In the genomic region with DNA sequence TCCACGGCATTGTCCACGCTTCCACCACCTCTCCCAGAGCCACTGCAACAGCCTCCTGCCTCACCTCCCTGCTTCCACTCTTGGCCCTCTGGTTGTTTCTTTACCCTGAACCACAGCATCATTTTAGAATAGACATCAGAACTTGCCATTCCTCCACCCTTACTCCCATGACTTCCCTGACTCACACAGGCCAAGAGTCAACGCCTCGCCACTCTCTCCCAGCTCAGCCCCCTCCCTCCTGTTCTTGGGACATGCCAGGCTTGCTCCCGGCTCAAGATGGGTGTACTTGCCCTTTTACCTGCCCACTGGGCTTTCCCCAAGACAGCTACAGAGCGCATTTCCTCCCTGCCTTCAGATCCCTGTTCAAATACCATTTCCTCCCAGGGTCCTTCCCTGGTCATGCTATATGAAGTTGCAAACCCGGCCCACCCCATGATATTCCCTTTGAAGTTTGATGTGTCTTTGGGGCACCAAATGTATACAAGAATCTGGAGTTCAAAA, we compare ENCODE assay signal across 15 cellular contexts.
DNase-seq lines count a peak whose midpoint lies in the region; TF ChIP-seq lines count a peak whose summit lies in the region.
"Had no signal": no experiment of that assay in that cellular context is flagged by ENCODE, and none has a peak within 500 bp of the region (broad histone marks: within the 10 kb centered on the region; RNA-seq: fewer than 3 reads in every experiment).

No MANE protein-coding gene starts in this region.

- H3K79me2 ChIP-seq in neural progenitor cell (ENCODE audit: low read depth), result no peaks in the 10 kb centered on the region

- no peak overlapping the region for H3K4me3 Mint-ChIP-seq in neural progenitor cell

- peak overlapping the region; percentile 5 for H3K27ac Mint-ChIP-seq in neural progenitor cell

- no peak overlapping the region for H3K27ac ChIP-seq in neural progenitor cell

- peaks cover 56% of the 10 kb centered on the region for H3K4me1 Mint-ChIP-seq in neural progenitor cell

- peaks cover 12% of the 10 kb centered on the region for H3F3A ChIP-seq in neural progenitor cell (ENCODE audit: low read depth)

- H3K36me3 ChIP-seq in neural progenitor cell, result no peaks in the 10 kb centered on the region

- no peaks in the 10 kb centered on the region for H3K27me3 ChIP-seq in neural progenitor cell

- H3K4me2 ChIP-seq in neural progenitor cell, result no peak overlapping the region

- H3K9ac ChIP-seq in neural progenitor cell, result no peak overlapping the region

- no peak for TF ChIP-seq CTCF in fibroblast of mammary gland (conservative IDR thresholded peaks at IDR 0.05; ENCODE audit: control insufficient read depth, insufficient read depth, low read depth, low read length)
- TF ChIP-seq CTCF in neural progenitor cell (IDR thresholded peaks at IDR 0.05), result no peak

- H3K27me3 Mint-ChIP-seq in neural progenitor cell (ENCODE audit: insufficient read depth, low read depth), result peaks cover 11% of the 10 kb centered on the region

- no peaks in the 10 kb centered on the region for H3K9me3 ChIP-seq in neural progenitor cell (ENCODE audit: low read depth)

- peaks cover 25% of the 10 kb centered on the region for H3K4me1 ChIP-seq in neural progenitor cell

- no peak overlapping the region for H3K4me3 ChIP-seq in fibroblast of mammary gland (ENCODE audit: control insufficient read depth, low read depth, low read length)
- no peak overlapping the region for H3K4me3 ChIP-seq in neural progenitor cell

- no peak overlapping the region for H2AFZ ChIP-seq in neural progenitor cell (replicated peaks)

- no peaks in the 10 kb centered on the region for H4K20me1 ChIP-seq in neural progenitor cell (ENCODE audit: low read depth)

- no peaks in the 10 kb centered on the region for H3K9me3 Mint-ChIP-seq in neural progenitor cell

- peaks cover 3% of the 10 kb centered on the region for H3K36me3 Mint-ChIP-seq in neural progenitor cell

- DNase-seq in activated CD8-positive, alpha-beta memory T cell treated with anti-CD3 and anti-CD28 coated beads for 24 hours, result peak; percentile 15
- DNase-seq in activated CD8-positive, alpha-beta memory T cell treated with anti-CD3 and anti-CD28 coated beads, Interleukin-2, amount 50 U/mL, for 4 hours, result no peak
- DNase-seq in fibroblast of mammary gland (ENCODE audit: low read depth), result peak; percentile 15
- no peak for DNase-seq in neural progenitor cell (ENCODE audit: low spot score)
- DNase-seq in ureter (ENCODE audit: low spot score), result peak; percentile 34
- DNase-seq in GOT3 (lab: John Stamatoyannopoulos, UW), result no peak
- no peak for DNase-seq in activated CD4-positive, alpha-beta T cell treated with anti-CD3 and anti-CD28 coated beads for 48 hours
- DNase-seq in central memory CD4-positive, alpha-beta T cell, result no peak
- DNase-seq: COR-L47, H7, NCI-H1105 treated with DMSO at 0.1 percent for 48 hours, NCI-H187 treated with DMSO at 0.1 percent for 48 hours, NCI-H2171, NCI-H446 treated with DMSO at 0.1 percent for 48 hours, NCI-H748 treated with DMSO at 0.1 percent for 48 hours had no signal

Comparison
In these comparisons a context has a peak if more than half of its experiments do, and no peak if none do; other contexts are left out.
1. DNase-seq: peak in activated CD8-positive, alpha-beta memory T cell treated with anti-CD3 and anti-CD28 coated beads for 24 hours (single experiment), fibroblast of mammary gland (single experiment) and ureter (single experiment); none in activated CD8-positive, alpha-beta memory T cell treated with anti-CD3 and anti-CD28 coated beads, Interleukin-2, amount 50 U/mL, for 4 hours (single experiment), neural progenitor cell (single experiment), GOT3 (single experiment), activated CD4-positive, alpha-beta T cell treated with anti-CD3 and anti-CD28 coated beads for 48 hours (single experiment) and central memory CD4-positive, alpha-beta T cell (single experiment).